Comparison of ENCODE assay signal across 17 cellular contexts in the genomic region with DNA sequence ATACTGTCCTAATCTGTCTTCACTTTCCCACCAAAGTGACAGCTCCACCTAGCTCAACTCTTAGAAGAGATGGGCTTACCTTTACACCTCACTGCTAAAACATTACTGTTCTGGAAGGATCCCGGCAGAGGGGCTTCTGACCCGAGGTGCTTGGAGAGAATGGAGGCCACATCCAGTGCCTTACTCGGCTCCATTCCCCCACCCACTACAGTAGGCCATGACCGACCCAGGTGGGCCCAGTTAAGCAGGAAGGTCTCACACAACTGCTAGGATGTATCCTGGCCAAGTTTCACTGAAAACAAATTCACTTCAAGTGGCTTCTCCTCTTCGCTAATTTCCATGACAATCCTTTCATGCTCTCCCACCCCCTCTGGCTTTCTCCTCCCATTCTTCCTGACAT. TPM values are rescaled to one million over a fixed set of nuclear protein-coding genes. Genes with fewer than 3 reads are reported as not detected.
A peak's percentile ranks its signal among the peaks of the same experiment; 100 is the strongest.
DNase-seq lines count a peak whose midpoint lies in the region; ATAC-seq and TF ChIP-seq lines count a peak whose summit lies in the region.
"Had no signal": no experiment of that assay in that cellular context is flagged by ENCODE, and none has a peak within 500 bp of the region (broad histone marks: within the 10 kb centered on the region; RNA-seq: fewer than 3 reads in every experiment).

No MANE protein-coding gene starts in this region.

- no peak overlapping the region for H3K56ac ChIP-seq in H9 (ENCODE audit: insufficient read length, low read depth, low read length)

- no peak overlapping the region for H4K91ac ChIP-seq in H9 (ENCODE audit: insufficient read length, low read depth, low read length)

- H3K4me3 Mint-ChIP-seq in CD4-positive, alpha-beta memory T cell, result peak overlapping the region in 5 of 8 donors; percentile 33 to 85 (median 58)
- H3K4me3 Mint-ChIP-seq in H9 (peak overlapping the region in 1 of 2 experiments; percentile 45; a peak in 2 of 5 replicates), naive B cell (peak overlapping the region in 1 of 8 donors; percentile 42)
- no peak overlapping the region for H3K4me3 Mint-ChIP-seq in activated T-helper 1 cell treated with anti-CD3 and anti-CD28 coated beads, Interleukin-12 subunit alpha, Interleukin-12 subunit beta, Interleukin-2, Interleukin-4 antibody, amounts not matched to agents 30 ng/mL and 10 ng/mL and 1 ng/mL, durations not matched to agents 14 hours and 24 hours and 36 hours
- H3K4me3 Mint-ChIP-seq: dendritic cell treated with granulocyte-macrophage colony-stimulating factor and Interleukin-4, amounts not matched to agents 40 ng/mL and 50 ng/mL, for 4 days had no signal

- H3K79me1 ChIP-seq in H9 (ENCODE audit: insufficient read depth, low read depth, low read length, poor library complexity, severe bottlenecking), result no peaks in the 10 kb centered on the region

- no peak overlapping the region for H3K4me3 ChIP-seq in CD4-positive, alpha-beta memory T cell (ENCODE audit: low read length in 2 of 2)
- H3K4me3 ChIP-seq: right lobe of liver had no signal

- intact Hi-C loops in CD4-positive, alpha-beta memory T cell (cut with micrococcal nuclease), result no loop called here
- intact Hi-C loops in activated T-helper 1 cell treated with anti-CD3 and anti-CD28 coated beads, Interleukin-12 subunit alpha, Interleukin-12 subunit beta, Interleukin-2, Interleukin-4 antibody, amounts not matched to agents 30 ng/mL and 10 ng/mL and 1 ng/mL, durations not matched to agents 14 hours and 24 hours and 36 hours (cut with micrococcal nuclease), result no loop called here

- H2AFZ ChIP-seq in H9 (ENCODE audit: low read length), result no peak overlapping the region

- H3K27ac ChIP-seq in CD4-positive, alpha-beta memory T cell (ENCODE audit: low read depth, low read length), result peak overlapping the region; percentile 35
- H3K27ac ChIP-seq in H9 (ENCODE audit: insufficient read length, low read depth, low read length), result no peak overlapping the region

- H2BK12ac ChIP-seq in H9 (ENCODE audit: insufficient read length, low read depth, low read length), result no peak overlapping the region

- no peaks in the 10 kb centered on the region for H3K23me2 ChIP-seq in H9 (ENCODE audit: insufficient read length, low read depth, low read length, poor library complexity, severe bottlenecking)

- H2AK5ac ChIP-seq in H9 (ENCODE audit: insufficient read length, low read length), result no peak overlapping the region

- no peak overlapping the region for H4K5ac ChIP-seq in H9 (ENCODE audit: insufficient read length, low read depth, low read length)

- H3K4me1 ChIP-seq in CD4-positive, alpha-beta memory T cell (ENCODE audit: insufficient read depth, low read length), result peaks cover 99% of the 10 kb centered on the region
- peaks cover 13% of the 10 kb centered on the region; the same call in 1 of the 2 replicates for H3K4me1 ChIP-seq in H9 (ENCODE audit: insufficient read depth, low read length)

- H3K9me3 ChIP-seq in CD4-positive, alpha-beta memory T cell (ENCODE audit: control insufficient read depth in 1 of 2, low read length in 2 of 2), result no peaks in the 10 kb centered on the region
- no peaks in the 10 kb centered on the region for H3K9me3 ChIP-seq in H9 (ENCODE audit: control insufficient read depth, low read depth, low read length)
- H3K9me3 ChIP-seq: right lobe of liver had no signal

- no peaks in the 10 kb centered on the region for H3K27me3 Mint-ChIP-seq in CD4-positive, alpha-beta memory T cell
- H3K27me3 Mint-ChIP-seq in H9 (ENCODE audit: low read depth), result no peaks in the 10 kb centered on the region
- no peaks in the 10 kb centered on the region for H3K27me3 Mint-ChIP-seq in activated T-helper 1 cell treated with anti-CD3 and anti-CD28 coated beads, Interleukin-12 subunit alpha, Interleukin-12 subunit beta, Interleukin-2, Interleukin-4 antibody, amounts not matched to agents 30 ng/mL and 10 ng/mL and 1 ng/mL, durations not matched to agents 14 hours and 24 hours and 36 hours (ENCODE audit: insufficient read depth)
- H3K27me3 Mint-ChIP-seq in naive B cell, result no peaks in the 10 kb centered on the region
- H3K27me3 Mint-ChIP-seq: dendritic cell treated with granulocyte-macrophage colony-stimulating factor and Interleukin-4, amounts not matched to agents 40 ng/mL and 50 ng/mL, for 4 days had no signal

- H3T11ph ChIP-seq in H9 (ENCODE audit: low read length), result no peak overlapping the region

- H3K4ac ChIP-seq in H9 (ENCODE audit: low read depth, low read length), result no peak overlapping the region

- no peak for ATAC-seq in naive B cell (ENCODE audit: low read depth in 2 of 2)
- ATAC-seq: esophagus mucosa, HCT116 had no signal

- no peak overlapping the region for H3K9ac ChIP-seq in H9 (ENCODE audit: extremely low read depth, insufficient read length, low read length)

- TF ChIP-seq CTCF in H9 (conservative IDR thresholded peaks at IDR 0.05), result no peak

- WGBS in H9 (ENCODE audit: extremely low coverage, insufficient read length, low lambda C conversion rate), result no CpG with 5 or more reads among the region's 5 CpGs

- H3K27ac Mint-ChIP-seq in CD4-positive, alpha-beta memory T cell, result peak overlapping the region; percentile 31 to 94 (median 90)
- H3K27ac Mint-ChIP-seq in H9, result peak overlapping the region in 2 of 3 experiments; percentile 17 to 78; a peak in 4 of 7 replicates
- H3K27ac Mint-ChIP-seq in activated T-helper 1 cell treated with anti-CD3 and anti-CD28 coated beads, Interleukin-12 subunit alpha, Interleukin-12 subunit beta, Interleukin-2, Interleukin-4 antibody, amounts not matched to agents 30 ng/mL and 10 ng/mL and 1 ng/mL, durations not matched to agents 14 hours and 24 hours and 36 hours, result peak overlapping the region; percentile 61
- peak overlapping the region in 5 of 6 donors; percentile 8 to 99 (median 75) for H3K27ac Mint-ChIP-seq in naive B cell

- H3K4me2 ChIP-seq in H9 (ENCODE audit: insufficient read depth, insufficient read length, low read length), result peak overlapping the region; percentile 46

- peaks cover 71 to 97% (median 84%) of the 10 kb centered on the region in 4 donors for H3K4me1 Mint-ChIP-seq in CD4-positive, alpha-beta memory T cell
- H3K4me1 Mint-ChIP-seq in H9 (peaks cover 29 to 32% of the 10 kb centered on the region in 2 experiments), naive B cell (peaks cover 54 to 87% (median 76%) of the 10 kb centered on the region in 3 donors)
- peaks cover 78% of the 10 kb centered on the region for H3K4me1 Mint-ChIP-seq in activated T-helper 1 cell treated with anti-CD3 and anti-CD28 coated beads, Interleukin-12 subunit alpha, Interleukin-12 subunit beta, Interleukin-2, Interleukin-4 antibody, amounts not matched to agents 30 ng/mL and 10 ng/mL and 1 ng/mL, durations not matched to agents 14 hours and 24 hours and 36 hours (ENCODE audit: low read depth)

- H4K20me1 ChIP-seq in H9 (ENCODE audit: control insufficient read depth, insufficient read depth, insufficient read length), result no peaks in the 10 kb centered on the region

- no peak overlapping the region for H3K18ac ChIP-seq in H9 (ENCODE audit: insufficient read length, low read depth, low read length)

- CTCF ChIA-PET in CD4-positive, alpha-beta memory T cell (lab: Charles Lee; ENCODE audit: partially characterized antibody), result interaction anchor here (0.5 to 26.1 kb wide), 4 partner anchors 15 to 111 kb away, joined by 3 to 430 read pairs (median 4); a partner anchor contains a TSS

- peaks cover 66% of the 10 kb centered on the region for H3K36me3 ChIP-seq in CD4-positive, alpha-beta memory T cell (ENCODE audit: insufficient read depth, low read length)
- H3K36me3 ChIP-seq: right lobe of liver had no signal

- peaks cover 0 to 2% (median 0%) of the 10 kb centered on the region in 8 donors for H3K9me3 Mint-ChIP-seq in CD4-positive, alpha-beta memory T cell
- H3K9me3 Mint-ChIP-seq in H9, result no peaks in the 10 kb centered on the region
- no peaks in the 10 kb centered on the region for H3K9me3 Mint-ChIP-seq in activated T-helper 1 cell treated with anti-CD3 and anti-CD28 coated beads, Interleukin-12 subunit alpha, Interleukin-12 subunit beta, Interleukin-2, Interleukin-4 antibody, amounts not matched to agents 30 ng/mL and 10 ng/mL and 1 ng/mL, durations not matched to agents 14 hours and 24 hours and 36 hours
- no peaks in the 10 kb centered on the region for H3K9me3 Mint-ChIP-seq in naive B cell
- H3K9me3 Mint-ChIP-seq: dendritic cell treated with granulocyte-macrophage colony-stimulating factor and Interleukin-4, amounts not matched to agents 40 ng/mL and 50 ng/mL, for 4 days had no signal

- H3K23ac ChIP-seq in H9 (ENCODE audit: insufficient read length, low read depth, low read length), result no peak overlapping the region

- no peak overlapping the region for H2BK15ac ChIP-seq in H9 (ENCODE audit: low read depth, low read length)

- H3K36me3 Mint-ChIP-seq in CD4-positive, alpha-beta memory T cell, result peaks cover 62 to 86% of the 10 kb centered on the region in 2 donors
- H3K36me3 Mint-ChIP-seq in H9 (ENCODE audit: insufficient read depth in 1 of 3, low read depth in 3 of 3) (no peaks in the 10 kb centered on the region), naive B cell (peaks cover 11 to 16% of the 10 kb centered on the region in 2 donors)
- H3K36me3 Mint-ChIP-seq in activated T-helper 1 cell treated with anti-CD3 and anti-CD28 coated beads, Interleukin-12 subunit alpha, Interleukin-12 subunit beta, Interleukin-2, Interleukin-4 antibody, amounts not matched to agents 30 ng/mL and 10 ng/mL and 1 ng/mL, durations not matched to agents 14 hours and 24 hours and 36 hours (ENCODE audit: low read depth), result peaks cover 63% of the 10 kb centered on the region

- POLR2A ChIA-PET in CD4-positive, alpha-beta memory T cell (lab: Charles Lee; ENCODE audit: partially characterized antibody), result interaction anchor here (2.2 kb wide), 1 partner anchor 10 kb away, joined by 6 read pairs; no protein-coding TSS in a partner anchor

- no peak overlapping the region for H2BK20ac ChIP-seq in H9 (ENCODE audit: low read depth, low read length, poor library complexity, severe bottlenecking)

- H3K79me2 ChIP-seq in H9 (ENCODE audit: insufficient read depth, low read length), result no peaks in the 10 kb centered on the region

- H2BK5ac ChIP-seq in H9 (ENCODE audit: insufficient read length, low read length), result no peak overlapping the region

- no peak overlapping the region for H3K14ac ChIP-seq in H9 (ENCODE audit: insufficient read depth, low read length)

- no peak overlapping the region for H4K8ac ChIP-seq in H9 (replicated peaks; ENCODE audit: insufficient read length, low read depth, low read length)

- DNase-seq in CD4-positive, alpha-beta memory T cell, result no peak
- DNase-seq in H9 (no peak), naive B cell (no peak), kidney glomerular epithelial cell (lab: John Stamatoyannopoulos, UW) (no peak), NCI-H128 (lab: John Stamatoyannopoulos, UW; ENCODE audit: unreplicated experiment) (no peak)
- no peak for DNase-seq in activated T-helper 1 cell treated with anti-CD3 and anti-CD28 coated beads, Interleukin-12 subunit alpha, Interleukin-12 subunit beta, Interleukin-2, Interleukin-4 antibody, amounts not matched to agents 30 ng/mL and 10 ng/mL and 1 ng/mL, durations not matched to agents 14 hours and 24 hours and 36 hours (ENCODE audit: low spot score)
- no peak for DNase-seq in activated CD8-positive, alpha-beta memory T cell treated with anti-CD3 and anti-CD28 coated beads, Interleukin-2, amount 50 U/mL, for 4 hours
- DNase-seq: activated CD4-positive, CD25-positive, alpha-beta regulatory T cell treated with anti-CD3 and anti-CD28 coated beads, Interleukin-2, amount 50 U/mL, for 72 hours; EL; kidney; MV-4-11; nucleus accumbens; T-helper 2 cell had no signal

- H3K27me3 ChIP-seq in CD4-positive, alpha-beta memory T cell (ENCODE audit: insufficient read depth, low read length), result no peaks in the 10 kb centered on the region
- H3K27me3 ChIP-seq in H9 (ENCODE audit: insufficient read depth, low read length), result no peaks in the 10 kb centered on the region
- H3K27me3 ChIP-seq: right lobe of liver had no signal

- no peak overlapping the region for H2BK120ac ChIP-seq in H9 (ENCODE audit: low read depth, low read length, poor library complexity, severe bottlenecking)

RNA-seq across cellular contexts. Expression of a gene that starts 11.9 kb away (rescaled TPM):
- 100 to 1,000 TPM; 483 to 484 TPM for total RNA-seq in CD4-positive, alpha-beta memory T cell
- 100 to 1,000 TPM in 1 of 2 donors, 10 to 100 TPM in 1; 79.2 to 169 TPM for polyA plus RNA-seq in CD4-positive, alpha-beta memory T cell
- 5.1 and 6.2 TPM in 2 replicates for total RNA-seq in H9 (2021)
- 340 and 367 TPM in 2 replicates for total RNA-seq in activated T-helper 1 cell treated with anti-CD3 and anti-CD28 coated beads, Interleukin-12 subunit alpha, Interleukin-12 subunit beta, Interleukin-2, Interleukin-4 antibody, amounts not matched to agents 30 ng/mL and 10 ng/mL and 1 ng/mL, durations not matched to agents 14 hours and 24 hours and 36 hours
- polyA plus RNA-seq in naive B cell (ENCODE audit: low read depth in 6 of 6), result 100 to 1,000 TPM in 1 of 6 donors, 10 to 100 TPM in 5; 67.8 to 119 (median 95.5) TPM

Comparison
In these comparisons a context has a peak if more than half of its experiments do, and no peak if none do; other contexts are left out.
1. RNA of a gene that starts 11.9 kb away (total RNA-seq): 483 to 484 TPM in CD4-positive, alpha-beta memory T cell and 340 to 367 TPM in activated T-helper 1 cell treated with anti-CD3 and anti-CD28 coated beads, Interleukin-12 subunit alpha, Interleukin-12 subunit beta, Interleukin-2, Interleukin-4 antibody, amounts not matched to agents 30 ng/mL and 10 ng/mL and 1 ng/mL, durations not matched to agents 14 hours and 24 hours and 36 hours; 5.1 to 6.2 TPM in H9; every median in the first group is over 10 times any median in the second.
2. Peak in every context shown above with its lines, with median percentiles within 50 percentile points of each other: H3K27ac Mint-ChIP-seq.